In genomic region chr10:98367626-98368451, GRCh38 we compare ENCODE assay signal across 3 cellular contexts.
TF ChIP-seq lines count a peak whose summit lies in the region.

No MANE protein-coding gene starts in this region.

TF ChIP-seq in GM23338, 12 proteins besides CTCF, POLR2A, EP300 and RAD21:
- 0 out of 2 replicates have a peak, but pooled peaks have one; percentile 51 for TF ChIP-seq ZNF462 (CRISPR knock-in tag; IDR thresholded peaks at IDR 0.05)
- no peak for TF ChIP-seq ETS1 (IDR thresholded peaks at IDR 0.05)
- no peak for TF ChIP-seq NANOG (IDR thresholded peaks at IDR 0.05; ENCODE audit: borderline replicate concordance)
- TF ChIP-seq CREB1 (CRISPR knock-in tag; IDR thresholded peaks at IDR 0.05; ENCODE audit: low read depth): no peak

TF ChIP-seq in WTC11, 78 proteins besides CTCF, POLR2A, EP300 and RAD21 (continues in another document):
- TF ChIP-seq ZNF532 (CRISPR knock-in tag; IDR thresholded peaks at IDR 0.05; ENCODE audit: borderline replicate concordance): no peak
- TF ChIP-seq ZNF121 (CRISPR knock-in tag; IDR thresholded peaks at IDR 0.05): no peak
- TF ChIP-seq FOXP4 (CRISPR knock-in tag; IDR thresholded peaks at IDR 0.05): no peak
- no peak for TF ChIP-seq TEAD1 (CRISPR knock-in tag; IDR thresholded peaks at IDR 0.05)
- TF ChIP-seq MXD4 (CRISPR knock-in tag; IDR thresholded peaks at IDR 0.05; ENCODE audit: borderline replicate concordance): no peak
- no peak for TF ChIP-seq ZNF317 (CRISPR knock-in tag; IDR thresholded peaks at IDR 0.05; ENCODE audit: borderline replicate concordance, low read depth)
- TF ChIP-seq SP1 (CRISPR knock-in tag; conservative IDR thresholded peaks at IDR 0.05): no peak
- no peak for TF ChIP-seq JAZF1 (CRISPR knock-in tag; IDR thresholded peaks at IDR 0.05)
- TF ChIP-seq ZNF396 (CRISPR knock-in tag; IDR thresholded peaks at IDR 0.05; ENCODE audit: borderline replicate concordance): no peak
- no peak for TF ChIP-seq ZSCAN18 (CRISPR knock-in tag; IDR thresholded peaks at IDR 0.05)
- no peak for TF ChIP-seq CDX4 (CRISPR knock-in tag; IDR thresholded peaks at IDR 0.05; ENCODE audit: borderline replicate concordance)
- no peak for TF ChIP-seq PRDM15 (CRISPR knock-in tag; IDR thresholded peaks at IDR 0.05)

TF ChIP-seq in SK-N-SH treated with all-trans-retinoic acid at 6 μM for 48 hours, 23 proteins besides CTCF, POLR2A, EP300 and RAD21:
- TF ChIP-seq BACH2 (CRISPR knock-in tag; IDR thresholded peaks at IDR 0.05; ENCODE audit: borderline replicate concordance): no peak
- no peak for TF ChIP-seq TSHZ2 (CRISPR knock-in tag; IDR thresholded peaks at IDR 0.05)
- no peak for TF ChIP-seq ZC3H10 (CRISPR knock-in tag; IDR thresholded peaks at IDR 0.05)
- no peak for TF ChIP-seq RARB (CRISPR knock-in tag; IDR thresholded peaks at IDR 0.05)
- TF ChIP-seq ZNF70 (CRISPR knock-in tag; IDR thresholded peaks at IDR 0.05): no peak
- TF ChIP-seq ESRRG (CRISPR knock-in tag; IDR thresholded peaks at IDR 0.05): no peak
- no peak for TF ChIP-seq PATZ1 (CRISPR knock-in tag; IDR thresholded peaks at IDR 0.05; ENCODE audit: borderline replicate concordance)
- no peak for TF ChIP-seq GLIS3 (CRISPR knock-in tag; IDR thresholded peaks at IDR 0.05)
- no peak for TF ChIP-seq POU6F1 (CRISPR knock-in tag; IDR thresholded peaks at IDR 0.05; ENCODE audit: borderline replicate concordance, low read depth)
- TF ChIP-seq CSDC2 (CRISPR knock-in tag; IDR thresholded peaks at IDR 0.05): no peak
- no peak for TF ChIP-seq PPARA (CRISPR knock-in tag; IDR thresholded peaks at IDR 0.05; ENCODE audit: borderline replicate concordance)
- TF ChIP-seq ZNF8 (CRISPR knock-in tag; IDR thresholded peaks at IDR 0.05): no peak
- no peak for TF ChIP-seq OSR1 (CRISPR knock-in tag; IDR thresholded peaks at IDR 0.05)
- no peak for TF ChIP-seq CREB5 (CRISPR knock-in tag; IDR thresholded peaks at IDR 0.05; ENCODE audit: low read depth)
- no peak for TF ChIP-seq TCF4 (CRISPR knock-in tag; IDR thresholded peaks at IDR 0.05; ENCODE audit: borderline replicate concordance)
- no peak for TF ChIP-seq TOX (CRISPR knock-in tag; IDR thresholded peaks at IDR 0.05; ENCODE audit: borderline replicate concordance)
- TF ChIP-seq ISL1 (CRISPR knock-in tag; IDR thresholded peaks at IDR 0.05): no peak
- no peak for TF ChIP-seq SNAI2 (CRISPR knock-in tag; IDR thresholded peaks at IDR 0.05)
- TF ChIP-seq CSRNP3 (CRISPR knock-in tag; IDR thresholded peaks at IDR 0.05): no peak
- TF ChIP-seq ZFP3 (CRISPR knock-in tag; IDR thresholded peaks at IDR 0.05): no peak
